9 cellular contexts compared by ENCODE assay signal in the genomic region with DNA sequence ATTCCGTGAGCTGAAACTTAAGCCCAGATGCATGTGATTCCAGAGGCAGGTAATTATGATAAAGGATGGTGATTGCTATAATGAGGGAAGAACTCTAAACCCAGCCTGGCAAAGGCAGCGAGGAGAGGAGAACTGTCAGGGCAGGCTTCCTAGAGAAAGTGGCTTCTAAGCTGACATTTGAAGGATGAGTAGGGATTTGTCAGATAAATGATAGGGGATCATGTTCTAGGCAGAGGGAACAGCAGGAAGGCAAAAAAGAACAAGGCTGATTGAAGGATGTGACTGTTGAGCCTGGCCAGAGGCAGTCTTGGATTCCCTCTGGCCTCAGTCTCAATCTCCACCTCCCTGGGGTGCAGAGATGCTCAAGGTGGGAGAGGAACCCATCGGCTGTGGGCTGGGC.
"Had no signal": no experiment of that assay in that cellular context is flagged by ENCODE, and none has a peak within 500 bp of the region (broad histone marks: within the 10 kb centered on the region; RNA-seq: fewer than 3 reads in every experiment).

No MANE protein-coding gene starts in this region.

- H3K4me3 Mint-ChIP-seq: HFFc6 had no signal

- H3K9me3 Mint-ChIP-seq: HFFc6 had no signal

- ATAC-seq: HCT116, K562 had no signal

- H3K9me3 ChIP-seq: HAP-1 had no signal

- H2AFZ ChIP-seq: GM23248 had no signal

- FAIRE-seq: HTR-8/SVneo, K562 had no signal

- H3K4me3 ChIP-seq: GM23248, HAP-1, K562 had no signal

- H3K27ac Mint-ChIP-seq: HFFc6 had no signal

- DNase-seq: GM23248, H7, HFFc6, IMR-90, KG1 had no signal

- H3K27ac ChIP-seq: GM23248 had no signal

- H3K9ac ChIP-seq: GM23248 had no signal

- H3K36me3 ChIP-seq: HAP-1 had no signal
